In the genomic region with DNA sequence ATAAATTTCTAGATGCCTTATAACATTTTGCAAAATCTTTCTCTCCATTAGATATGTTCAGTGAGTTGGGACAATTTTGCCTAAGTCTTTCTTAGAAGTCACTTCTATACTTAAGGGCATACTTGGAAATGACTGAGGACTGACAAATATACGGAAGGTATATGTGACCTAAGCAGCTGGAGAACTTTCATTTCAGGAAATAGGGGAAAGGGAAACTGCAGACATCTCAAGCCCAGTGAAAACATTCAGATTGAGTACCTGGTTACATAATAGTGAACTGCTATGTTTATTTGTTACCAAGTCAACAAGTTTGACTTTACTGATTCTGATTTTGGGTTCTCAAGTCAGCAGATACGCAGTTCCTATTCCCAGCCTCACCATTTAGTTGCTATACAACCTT, we compare ENCODE assay signal across 14 cellular contexts.
DNase-seq lines count a peak whose midpoint lies in the region; ATAC-seq and TF ChIP-seq lines count a peak whose summit lies in the region.
"Had no signal": no experiment of that assay in that cellular context is flagged by ENCODE, and none has a peak within 500 bp of the region (broad histone marks: within the 10 kb centered on the region; RNA-seq: fewer than 3 reads in every experiment).

No MANE protein-coding gene starts in this region.

- no peaks in the 10 kb centered on the region for H3K36me3 ChIP-seq in OCI-LY3 (replicated peaks; ENCODE audit: low read depth, low read length)
- H3K36me3 ChIP-seq in lower lobe of right lung = no peaks in the 10 kb centered on the region
- no peaks in the 10 kb centered on the region for H3K36me3 ChIP-seq in upper lobe of right lung
- H3K36me3 ChIP-seq in aorta (ENCODE audit: control insufficient read depth in 1 of 2, insufficient read depth in 2 of 2, low read length in 1 of 2) = no peaks in the 10 kb centered on the region
- H3K36me3 ChIP-seq: BLaER1, HAP-1 had no signal

- 59 to 82% methylated on average over 2 of the region's 2 CpGs for WGBS in aorta, 2 donors

- H3K4me3 ChIP-seq in OCI-LY3 (ENCODE audit: low read length) = no peak overlapping the region
- no peak overlapping the region for H3K4me3 ChIP-seq in lower lobe of right lung
- H3K4me3 ChIP-seq in upper lobe of right lung = no peak overlapping the region
- H3K4me3 ChIP-seq in aorta (ENCODE audit: low read length in 2 of 2) = no peak overlapping the region
- H3K4me3 ChIP-seq: A549, BLaER1, GM23248, HAP-1 had no signal

- H3K9me3 ChIP-seq in OCI-LY3 (ENCODE audit: insufficient read depth, low read length) (no peaks in the 10 kb centered on the region), lower lobe of right lung (no peaks in the 10 kb centered on the region), upper lobe of right lung (no peaks in the 10 kb centered on the region), aorta (ENCODE audit: control insufficient read depth, low read length) (no peaks in the 10 kb centered on the region)
- H3K9me3 ChIP-seq: A549, BLaER1, HAP-1 had no signal

- no peaks in the 10 kb centered on the region for H4K20me1 ChIP-seq in OCI-LY3 (ENCODE audit: insufficient read depth, low read length)
- H4K20me1 ChIP-seq: BLaER1 had no signal

- no peak overlapping the region for H3K9ac ChIP-seq in OCI-LY3 (ENCODE audit: low read length)
- H3K9ac ChIP-seq: BLaER1, GM23248 had no signal

- DNase-seq in DMS53 (lab: John Stamatoyannopoulos, UW) (peak; percentile 53), DMS53 treated with DMSO at 0.1 percent for 48 hours (lab: John Stamatoyannopoulos, UW; ENCODE audit: unreplicated experiment) (no peak), lower lobe of right lung (no peak), upper lobe of right lung (no peak), aorta (no peak)
- DNase-seq: Calu3; CD8-positive, alpha-beta T cell; GM23248 had no signal

- intact Hi-C loops in lower lobe of right lung (cut with DNase I) (no loop called here), upper lobe of right lung (cut with DNase I) (no loop called here), aorta (cut with DNase I) (no loop called here)

- H2AFZ ChIP-seq in OCI-LY3 (ENCODE audit: low read depth, low read length) = no peak overlapping the region
- H2AFZ ChIP-seq: GM23248 had no signal

- ATAC-seq in lower lobe of right lung = peak; percentile 82 to 91
- ATAC-seq in upper lobe of right lung = peak; percentile 60
- ATAC-seq in HG02678 (IDR thresholded peaks at IDR 0.05; ENCODE audit: unreplicated experiment) = no peak
- ATAC-seq in aorta (ENCODE audit: low FRiP score) = no peak
- ATAC-seq: A549; CD8-positive, alpha-beta T cell had no signal

- no peaks in the 10 kb centered on the region for H3K79me2 ChIP-seq in OCI-LY3 (ENCODE audit: low read length)

- H3K27me3 ChIP-seq in OCI-LY3 (ENCODE audit: low read depth, low read length) (no peaks in the 10 kb centered on the region), lower lobe of right lung (ENCODE audit: low read depth) (no peaks in the 10 kb centered on the region), upper lobe of right lung (no peaks in the 10 kb centered on the region), aorta (ENCODE audit: control insufficient read depth in 1 of 2, insufficient read depth in 2 of 2, low read length in 1 of 2) (no peaks in the 10 kb centered on the region)
- H3K27me3 ChIP-seq: BLaER1 had no signal

- TF ChIP-seq CTCF in OCI-LY3 (IDR thresholded peaks at IDR 0.05; ENCODE audit: low read depth, low read length) = no peak
- TF ChIP-seq CTCF in lower lobe of right lung (IDR thresholded peaks at IDR 0.05) = no peak
- no peak for TF ChIP-seq CTCF in upper lobe of right lung (IDR thresholded peaks at IDR 0.05)

- peaks cover 18% of the 10 kb centered on the region for H3K4me1 ChIP-seq in OCI-LY3 (ENCODE audit: low read length)
- peaks cover 4% of the 10 kb centered on the region for H3K4me1 ChIP-seq in lower lobe of right lung
- H3K4me1 ChIP-seq in upper lobe of right lung = no peaks in the 10 kb centered on the region
- H3K4me1 ChIP-seq in aorta (ENCODE audit: control insufficient read depth in 1 of 2, insufficient read depth in 2 of 2, low read length in 2 of 2) = no peaks in the 10 kb centered on the region
- H3K4me1 ChIP-seq: A549, BLaER1 had no signal

- no peak overlapping the region for H3K27ac ChIP-seq in OCI-LY3 (ENCODE audit: low read length)
- H3K27ac ChIP-seq in lower lobe of right lung = no peak overlapping the region
- no peak overlapping the region for H3K27ac ChIP-seq in upper lobe of right lung
- no peak overlapping the region for H3K27ac ChIP-seq in aorta (ENCODE audit: low read depth in 1 of 2, low read length in 2 of 2)
- H3K27ac ChIP-seq: 22Rv1, A549, BLaER1, GM23248 had no signal

- H3K4me2 ChIP-seq in OCI-LY3 (ENCODE audit: low read length) = 0 out of 2 replicates have a peak overlapping the region, but pooled peaks have one; percentile 3
- H3K4me2 ChIP-seq: A549, BLaER1 had no signal

Comparison
In these comparisons a context has a peak if more than half of its experiments do, and no peak if none do; other contexts are left out.
1. ATAC-seq: peak in lower lobe of right lung (2 of 2) and upper lobe of right lung (single experiment); none in HG02678 (single experiment) and aorta (single experiment).